ENCODE assay signal across 8 cellular contexts in the genomic region with DNA sequence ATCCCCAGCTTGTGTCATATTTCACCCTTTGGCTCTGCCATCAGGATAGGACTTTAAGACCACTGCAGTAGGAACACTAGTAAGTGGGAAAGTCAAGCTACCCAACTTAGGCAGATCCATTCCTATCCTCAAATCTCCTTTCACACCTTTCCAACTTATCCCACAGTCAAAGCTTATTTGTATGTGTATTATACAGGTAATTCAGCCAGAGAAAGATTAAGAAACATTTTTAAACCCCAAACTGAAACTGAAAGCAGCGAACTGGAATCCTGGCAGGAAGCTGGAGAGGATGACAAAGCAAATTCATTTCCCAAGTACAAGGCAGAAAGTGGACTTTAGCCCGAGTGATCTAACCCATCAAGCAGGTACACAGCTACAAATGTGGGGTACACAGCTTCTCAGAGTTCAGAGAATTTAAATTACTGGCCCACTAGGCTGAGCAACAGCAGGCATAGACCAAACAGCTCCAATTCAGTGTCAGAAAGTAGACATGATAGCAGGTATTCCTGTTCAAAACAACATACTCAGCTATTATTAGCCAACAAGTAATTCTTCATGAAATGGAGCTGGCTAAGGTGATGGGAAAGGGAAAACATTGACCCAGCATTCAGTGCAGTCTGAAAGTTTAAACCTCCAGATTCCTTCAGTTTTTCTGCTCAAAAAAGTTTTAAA. TPM values are rescaled to one million over a fixed set of nuclear protein-coding genes. Genes with fewer than 3 reads are reported as not detected.
DNase-seq lines count a peak whose midpoint lies in the region; ATAC-seq, FAIRE-seq and TF ChIP-seq lines count a peak whose summit lies in the region.

No MANE protein-coding gene starts in this region.

- TF ChIP-seq POLR2A in thyroid gland (IDR thresholded peaks at IDR 0.05), result peak in 1 of 2 donors; percentile 51

- H3K4me1 Mint-ChIP-seq in CD14-positive monocyte, result peaks cover 51% of the 10 kb centered on the region

- H3K27ac Mint-ChIP-seq in CD14-positive monocyte, result peak overlapping the region; percentile 78 to 93 (median 90)

- H3K9me3 ChIP-seq in thyroid gland, result no peaks in the 10 kb centered on the region

- ATAC-seq in GM21526 (IDR thresholded peaks at IDR 0.05; ENCODE audit: low FRiP score, unreplicated experiment), result no peak

- no peaks in the 10 kb centered on the region for H3K27me3 ChIP-seq in thyroid gland

- peak overlapping the region; percentile 84 to 94 for H3K27ac ChIP-seq in coronary artery
- peak overlapping the region; percentile 90 to 97 (median 92) for H3K27ac ChIP-seq in thyroid gland

- peaks cover 15 to 16% of the 10 kb centered on the region in 2 donors for H3K36me3 Mint-ChIP-seq in CD14-positive monocyte

- peak overlapping the region; percentile 65 to 86 for H3K4me3 Mint-ChIP-seq in CD14-positive monocyte

- TF ChIP-seq CTCF in CD14-positive monocyte (IDR thresholded peaks at IDR 0.05), result no peak
- no peak for TF ChIP-seq CTCF in coronary artery (IDR thresholded peaks at IDR 0.05)
- TF ChIP-seq CTCF in thyroid gland (IDR thresholded peaks at IDR 0.05), result no peak

- H3K4me1 ChIP-seq in thyroid gland, result peaks cover 30 to 43% of the 10 kb centered on the region in 2 donors

- H3K9me3 Mint-ChIP-seq in CD14-positive monocyte, result no peaks in the 10 kb centered on the region

- peaks cover 0 to 2% (median 0%) of the 10 kb centered on the region in 3 donors for H3K27me3 Mint-ChIP-seq in CD14-positive monocyte (ENCODE audit: low read depth in 3 of 3)

- intact Hi-C loops in CD14-positive monocyte (cut with micrococcal nuclease) (loop anchor here in 1 of 2 donors (2.0 kb wide), 1 partner anchor 99 kb away; a partner anchor contains a TSS), thyroid gland (cut with DNase I) (loop anchor here (5.0 kb wide), 1 partner anchor 40 kb away; a partner anchor contains a TSS)

- H3K4me3 ChIP-seq in coronary artery (peak overlapping the region; percentile 71), thyroid gland (replicated peaks in 1 of 3) (peak overlapping the region in 2 of 3 donors; percentile 18 to 30)

- DNase-seq in CD14-positive monocyte (ENCODE audit: low spot score) (no peak), HS-5 (ENCODE audit: low read depth) (peak; percentile 70), RCC 7860 (ENCODE audit: low spot score) (peak; percentile 79), coronary artery (ENCODE audit: low spot score) (no peak), lung microvascular endothelial cell (ENCODE audit: low read depth in 2 of 2) (peak; percentile 89 to 90), thyroid gland (peak; percentile 59 to 63), DMS114 treated with DMSO at 0.1 percent for 48 hours (lab: John Stamatoyannopoulos, UW; ENCODE audit: unreplicated experiment) (no peak)

- no peaks in the 10 kb centered on the region for H3K36me3 ChIP-seq in thyroid gland

- WGBS in thyroid gland, 2 donors, result 2 to 3% methylated on average over 2 of the region's 2 CpGs

- peak; percentile 79 for FAIRE-seq in RCC 7860 (lab: Jason Lieb, UNC)

RNA-seq across cellular contexts. Expression of a gene that starts 39.1 kb away (rescaled TPM):
- 1 to 10 TPM; 6.2 to 6.5 TPM for polyA plus RNA-seq in CD14-positive monocyte
- total RNA-seq in lung microvascular endothelial cell (32.0 and 48.8 TPM in 2 replicates), thyroid gland (100 to 1,000 TPM in 1 of 4 donors, 10 to 100 TPM in 3; 76.5 to 107 (median 89.0) TPM)

Comparison
In these comparisons a context has a peak if more than half of its experiments do, and no peak if none do; other contexts are left out.
1. DNase-seq: peak in HS-5 (single experiment), RCC 7860 (single experiment), lung microvascular endothelial cell (2 of 2) and thyroid gland (2 of 2); none in CD14-positive monocyte (single experiment), coronary artery (single experiment) and DMS114 treated with DMSO at 0.1 percent for 48 hours (single experiment).